1 cellular context compared by ENCODE assay signal in genomic region chr2:43227830-43228280, GRCh38.
TF ChIP-seq lines count a peak whose summit lies in the region.

No MANE protein-coding gene starts in this region.

TF ChIP-seq in GM23338, 12 proteins besides CTCF, POLR2A, EP300 and RAD21 (continued from another document):
- TF ChIP-seq ZNF462 (CRISPR knock-in tag; IDR thresholded peaks at IDR 0.05): no peak
